In genomic region chr19:39688637-39689036, GRCh38 we compare ENCODE assay signal across 18 cellular contexts. TPM values are rescaled to one million over a fixed set of nuclear protein-coding genes. Genes with fewer than 3 reads are reported as not detected.
"Had no signal": no experiment of that assay in that cellular context is flagged by ENCODE, and none has a peak within 500 bp of the region (broad histone marks: within the 10 kb centered on the region; RNA-seq: fewer than 3 reads in every experiment).

No MANE protein-coding gene starts in this region.

RNA-seq across cellular contexts. Expression of gene LGALS14, which starts 15.6 kb away (rescaled TPM):
- total RNA-seq: natural killer cell treated with Interleukin-12 subunit alpha and Interleukin-12 subunit beta and Interleukin-15 and Interleukin-18, amount 100 ng/mL, for 72 hours; neural crest cell; omental fat pad; osteocyte; pancreas; posterior vena cava; prostate gland; pulmonary artery endothelial cell; right atrium auricular region; sciatic nerve; smooth muscle cell; spleen; suprapubic skin; testis; transverse colon; upper lobe of right lung; urinary bladder; uterus had no signal
- polyA plus RNA-seq: pancreas, smooth muscle cell, spleen, urinary bladder had no signal

RNA-seq across cellular contexts. Expression of gene LGALS16, which starts 32.9 kb away (rescaled TPM):
- total RNA-seq: natural killer cell treated with Interleukin-12 subunit alpha and Interleukin-12 subunit beta and Interleukin-15 and Interleukin-18, amount 100 ng/mL, for 72 hours; neural crest cell; omental fat pad; osteocyte; pancreas; posterior vena cava; prostate gland; pulmonary artery endothelial cell; right atrium auricular region; sciatic nerve; smooth muscle cell; spleen; suprapubic skin; testis; transverse colon; upper lobe of right lung; urinary bladder; uterus had no signal
- polyA plus RNA-seq: pancreas, smooth muscle cell, spleen, urinary bladder had no signal

RNA-seq across cellular contexts. Expression of gene CLC, which starts 49.2 kb away (rescaled TPM):
- total RNA-seq: neural crest cell, omental fat pad, osteocyte, posterior vena cava, prostate gland, pulmonary artery endothelial cell, right atrium auricular region, smooth muscle cell, suprapubic skin, testis, transverse colon, upper lobe of right lung, uterus had no signal
- polyA plus RNA-seq: pancreas, smooth muscle cell, urinary bladder had no signal
